13 cellular contexts compared by ENCODE assay signal in the genomic region with DNA sequence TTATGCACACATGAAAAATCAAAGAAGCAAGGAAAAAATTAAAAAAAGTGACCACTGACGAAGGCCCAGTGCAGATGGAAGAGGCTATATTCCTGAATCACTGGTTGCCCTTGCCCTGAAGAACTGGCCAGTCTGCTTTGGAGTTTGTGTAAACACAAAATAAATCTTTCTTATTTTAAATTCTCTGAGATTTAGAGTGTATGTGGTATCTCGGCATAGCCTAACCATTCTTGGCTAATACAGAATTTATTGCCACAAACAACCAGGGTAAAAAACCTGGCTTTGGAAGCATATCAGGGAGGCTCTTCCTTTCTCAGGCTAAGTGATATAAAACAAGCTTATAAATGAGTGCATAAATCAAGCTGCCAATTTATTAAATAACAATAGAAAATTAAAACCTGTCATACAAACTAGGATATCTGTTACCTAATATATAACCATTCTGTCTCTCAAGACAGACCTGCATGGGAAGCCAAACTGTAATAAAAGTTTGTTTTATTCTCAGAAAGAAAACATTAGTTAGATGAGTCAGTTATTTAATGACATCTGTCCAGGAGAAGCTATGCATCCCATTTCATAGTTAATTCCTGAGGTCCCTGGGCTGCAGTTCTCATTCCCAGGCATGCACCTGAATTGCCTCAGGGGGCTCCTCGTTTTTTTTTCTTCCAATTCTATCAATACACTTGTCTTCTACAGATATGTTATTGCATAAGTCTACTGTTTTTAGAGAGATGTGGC. TPM values are rescaled to one million over a fixed set of nuclear protein-coding genes. Genes with fewer than 3 reads are reported as not detected.
A peak's percentile ranks its signal among the peaks of the same experiment; 100 is the strongest.
DNase-seq lines count a peak whose midpoint lies in the region; TF ChIP-seq lines count a peak whose summit lies in the region.
"Had no signal": no experiment of that assay in that cellular context is flagged by ENCODE, and none has a peak within 500 bp of the region (broad histone marks: within the 10 kb centered on the region; RNA-seq: fewer than 3 reads in every experiment).

No MANE protein-coding gene starts in this region.

- H3K27me3 ChIP-seq in PC-9 (ENCODE audit: insufficient read depth, low read depth), result no peaks in the 10 kb centered on the region
- no peaks in the 10 kb centered on the region for H3K27me3 ChIP-seq in smooth muscle cell (ENCODE audit: low read depth)

- DNase-seq in EH (ENCODE audit: low read depth) (peak; percentile 34), PC-9 (peak in 1 of 2 experiments; percentile 64), fibroblast of villous mesenchyme (ENCODE audit: low read depth) (peak; percentile 29), smooth muscle cell (lab: John Stamatoyannopoulos, UW; ENCODE audit: unreplicated experiment) (no peak), COLO668 (lab: John Stamatoyannopoulos, UW; ENCODE audit: unreplicated experiment) (no peak), SHP77 treated with DMSO at 0.1 percent for 48 hours (lab: John Stamatoyannopoulos, UW) (no peak), amniotic stem cell (lab: John Stamatoyannopoulos, UW) (no peak)
- DNase-seq: Caco-2; CD8-positive, alpha-beta T cell; DND-41; GF-D8; IMR-90 had no signal

- no peak overlapping the region for H3K9ac ChIP-seq in smooth muscle cell (ENCODE audit: low read depth)

- peaks cover 39% of the 10 kb centered on the region for H3K4me1 ChIP-seq in PC-9 (replicated peaks; ENCODE audit: insufficient read depth)
- H3K4me1 ChIP-seq in smooth muscle cell (ENCODE audit: low read depth), result peaks cover 11% of the 10 kb centered on the region

- POLR2A ChIA-PET in PC-9 (lab: Charles Lee; ENCODE audit: unreplicated experiment), result interaction anchor here (0.6 kb wide), 1 partner anchor 31 kb away, joined by 4 read pairs; no protein-coding TSS in a partner anchor

- H3K27ac ChIP-seq in PC-9, result peak overlapping the region; percentile 6; the same call in 1 of the 2 replicates
- H3K27ac ChIP-seq in smooth muscle cell (ENCODE audit: low read depth), result no peak overlapping the region
- H3K27ac ChIP-seq: 22Rv1 had no signal

- H3K9me2 ChIP-seq in PC-9 (ENCODE audit: insufficient read depth), result no peaks in the 10 kb centered on the region

- WGBS in smooth muscle cell (ENCODE audit: low lambda C conversion rate), result 75% methylated on average over 3 of the region's 3 CpGs

- H3K9me3 ChIP-seq in PC-9 (ENCODE audit: insufficient read depth, low read depth) (no peaks in the 10 kb centered on the region), smooth muscle cell (replicated peaks; ENCODE audit: low read depth) (no peaks in the 10 kb centered on the region)

- H2AFZ ChIP-seq in PC-9, result no peak overlapping the region
- H2AFZ ChIP-seq in smooth muscle cell (ENCODE audit: low read depth), result peak overlapping the region; percentile 21

- peaks cover 15% of the 10 kb centered on the region for H3F3A ChIP-seq in PC-9 (ENCODE audit: insufficient read depth, low read depth)
- no peaks in the 10 kb centered on the region for H3F3A ChIP-seq in smooth muscle cell (ENCODE audit: low read depth)

- TF ChIP-seq CTCF in PC-9 (conservative IDR thresholded peaks at IDR 0.05) (no peak), fibroblast of villous mesenchyme (IDR thresholded peaks at IDR 0.05; ENCODE audit: insufficient read depth, low read depth, low read length) (no peak), smooth muscle cell (IDR thresholded peaks at IDR 0.05; ENCODE audit: borderline replicate concordance, insufficient read depth, poor library complexity, severe bottlenecking) (no peak)

- H3K36me3 ChIP-seq in PC-9 (ENCODE audit: low read depth) (no peaks in the 10 kb centered on the region), smooth muscle cell (ENCODE audit: low read depth) (no peaks in the 10 kb centered on the region)

- intact Hi-C loops in PC-9 (cut with micrococcal nuclease; ENCODE audit: unreplicated experiment), result no loop called here

- BruUV-seq in PC-9 (replicated peaks; lab: Mats Ljungman, UMichigan), result no TSS peak

- H3K4me2 ChIP-seq in PC-9 (peak overlapping the region; percentile 24), smooth muscle cell (no peak overlapping the region)

- CTCF ChIA-PET in PC-9 (lab: Charles Lee), result no interaction called here

- H4K20me1 ChIP-seq in PC-9 (ENCODE audit: insufficient read depth) (no peaks in the 10 kb centered on the region), smooth muscle cell (ENCODE audit: low read depth) (no peaks in the 10 kb centered on the region)

- H3K79me2 ChIP-seq in PC-9 (ENCODE audit: low read depth), result no peaks in the 10 kb centered on the region
- no peaks in the 10 kb centered on the region for H3K79me2 ChIP-seq in smooth muscle cell (ENCODE audit: low read depth)

- H3K4me3 ChIP-seq in PC-9 (no peak overlapping the region), fibroblast of villous mesenchyme (ENCODE audit: low read depth, low read length) (no peak overlapping the region), smooth muscle cell (no peak overlapping the region)

RNA-seq across cellular contexts. Expression of a gene that starts 6.1 kb away (rescaled TPM):
- total RNA-seq in PC-9 (2021) (15.0 and 42.0 TPM in 2 replicates), fibroblast of villous mesenchyme (30.0 and 35.4 TPM in 2 replicates), smooth muscle cell (21.7 and 32.3 TPM in 2 replicates)
- polyA plus RNA-seq in smooth muscle cell, result 12.4 and 12.6 TPM in 2 replicates

Comparison
In these comparisons a context has a peak if more than half of its experiments do, and no peak if none do; other contexts are left out.
1. DNase-seq: peak in EH (single experiment) and fibroblast of villous mesenchyme (single experiment); none in smooth muscle cell (single experiment), COLO668 (single experiment), SHP77 treated with DMSO at 0.1 percent for 48 hours (single experiment) and amniotic stem cell (single experiment).